8 cellular contexts compared by ENCODE assay signal in the genomic region with DNA sequence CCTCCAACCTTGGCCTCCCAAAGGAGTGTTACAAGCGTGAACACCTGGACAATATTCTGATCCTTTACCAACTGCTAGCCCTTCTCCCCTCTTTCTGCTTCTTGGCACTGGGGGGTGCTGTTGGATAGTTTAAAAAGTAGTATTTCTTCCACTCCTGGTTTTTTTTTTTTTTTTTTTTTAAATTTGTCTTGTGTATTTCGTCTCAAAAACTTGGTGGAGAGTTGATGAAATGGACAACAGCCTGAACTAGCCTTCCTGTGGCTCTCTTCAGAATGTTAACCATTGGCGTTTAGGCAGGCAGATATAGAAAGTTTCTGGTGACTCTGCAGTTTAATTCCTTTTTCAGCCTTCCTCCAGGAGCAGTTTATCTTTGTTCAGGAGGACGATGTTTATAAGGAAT.
A peak's percentile ranks its signal among the peaks of the same experiment; 100 is the strongest.
DNase-seq lines count a peak whose midpoint lies in the region; ATAC-seq and TF ChIP-seq lines count a peak whose summit lies in the region.

No MANE protein-coding gene starts in this region.

- no peak overlapping the region for H3K27ac Mint-ChIP-seq in progenitor cell of endocrine pancreas

- peaks cover 15% of the 10 kb centered on the region for H3K27me3 Mint-ChIP-seq in progenitor cell of endocrine pancreas

- H3K27ac ChIP-seq in HL-60 (replicated peaks) (no peak overlapping the region), RWPE2 (ENCODE audit: poor library complexity, severe bottlenecking) (no peak overlapping the region)

- no peak overlapping the region for H3K4me3 ChIP-seq in HL-60 (replicated peaks; ENCODE audit: insufficient read depth, low read length)
- H3K4me3 ChIP-seq in RWPE2 (ENCODE audit: severe bottlenecking), result no peak overlapping the region
- no peak overlapping the region for H3K4me3 ChIP-seq in fibroblast of villous mesenchyme (ENCODE audit: low read depth, low read length)

- peaks cover 3% of the 10 kb centered on the region for H3K4me1 Mint-ChIP-seq in progenitor cell of endocrine pancreas (ENCODE audit: low read depth)

- no peaks in the 10 kb centered on the region for H3K9me3 ChIP-seq in RWPE2 (ENCODE audit: severe bottlenecking)

- ATAC-seq in RWPE2 (ENCODE audit: low read depth) (0 out of 3 replicates have a peak, but pooled peaks have one; percentile 51), GM21390 (IDR thresholded peaks at IDR 0.05; ENCODE audit: unreplicated experiment) (no peak)

- H3K36me3 Mint-ChIP-seq in progenitor cell of endocrine pancreas (ENCODE audit: insufficient read depth), result no peaks in the 10 kb centered on the region

- DNase-seq in DMS114 treated with DMSO at 0.1 percent for 48 hours (lab: John Stamatoyannopoulos, UW; ENCODE audit: unreplicated experiment) (peak; percentile 56), HL-60 (ENCODE audit: low read depth in 1 of 2, low spot score in 1 of 2) (no peak), RWPE2 (ENCODE audit: low spot score) (no peak), fibroblast of villous mesenchyme (ENCODE audit: low read depth) (peak; percentile 65), progenitor cell of endocrine pancreas (ENCODE audit: low spot score, unreplicated experiment) (no peak), GOT3 (lab: John Stamatoyannopoulos, UW) (no peak)
- DNase-seq in activated CD8-positive, alpha-beta memory T cell treated with anti-CD3 and anti-CD28 coated beads, Interleukin-2, amount 50 U/mL, for 4 hours, result no peak

- H3K4me1 ChIP-seq in RWPE2 (ENCODE audit: insufficient read depth, poor library complexity, severe bottlenecking), result peaks cover 3% of the 10 kb centered on the region

- no peak overlapping the region for H3K4me3 Mint-ChIP-seq in progenitor cell of endocrine pancreas (ENCODE audit: low read depth)

- peak; percentile 11 for TF ChIP-seq CTCF in HL-60 (IDR thresholded peaks at IDR 0.05; ENCODE audit: insufficient read depth, low read length)
- TF ChIP-seq CTCF in RWPE2 (IDR thresholded peaks at IDR 0.05; ENCODE audit: poor library complexity, severe bottlenecking), result peak; percentile 73
- TF ChIP-seq CTCF in fibroblast of villous mesenchyme (IDR thresholded peaks at IDR 0.05; ENCODE audit: insufficient read depth, low read depth, low read length), result peak; percentile 68
- peak; percentile 70 for TF ChIP-seq CTCF in progenitor cell of endocrine pancreas (IDR thresholded peaks at IDR 0.05; ENCODE audit: unreplicated experiment)

- no peaks in the 10 kb centered on the region for H3K9me3 Mint-ChIP-seq in progenitor cell of endocrine pancreas (ENCODE audit: low read depth)

- no peaks in the 10 kb centered on the region for H3K36me3 ChIP-seq in RWPE2 (ENCODE audit: low read depth)

- no peaks in the 10 kb centered on the region for H3K27me3 ChIP-seq in HL-60 (ENCODE audit: insufficient read depth, poor library complexity, severe bottlenecking)
- no peaks in the 10 kb centered on the region for H3K27me3 ChIP-seq in RWPE2 (ENCODE audit: insufficient read depth, poor library complexity, severe bottlenecking)

Comparison
In these comparisons a context has a peak if more than half of its experiments do, and no peak if none do; other contexts are left out.
1. DNase-seq: peak in DMS114 treated with DMSO at 0.1 percent for 48 hours (single experiment) and fibroblast of villous mesenchyme (single experiment); none in HL-60 (0 of 2), RWPE2 (single experiment), progenitor cell of endocrine pancreas (single experiment), activated CD8-positive, alpha-beta memory T cell treated with anti-CD3 and anti-CD28 coated beads, Interleukin-2, amount 50 U/mL, for 4 hours (single experiment) and GOT3 (single experiment).
2. CTCF ChIP-seq: peak in every context shown above with its lines; median percentile 73 in RWPE2; 70 in progenitor cell of endocrine pancreas; 68 in fibroblast of villous mesenchyme; 11 in HL-60.